In genomic region chrX:72705814-72706213, GRCh38 we compare ENCODE assay signal across 17 cellular contexts. TPM values are rescaled to one million over a fixed set of nuclear protein-coding genes. Genes with fewer than 3 reads are reported as not detected.
DNase-seq lines count a peak whose midpoint lies in the region; ATAC-seq and TF ChIP-seq lines count a peak whose summit lies in the region.
"Had no signal": no experiment of that assay in that cellular context is flagged by ENCODE, and none has a peak within 500 bp of the region (broad histone marks: within the 10 kb centered on the region; RNA-seq: fewer than 3 reads in every experiment).

No MANE protein-coding gene starts in this region.

- TF ChIP-seq POLR2A in adrenal gland (IDR thresholded peaks at IDR 0.05) (peak in 1 of 2 donors; percentile 18), erythroblast (IDR thresholded peaks at IDR 0.05; ENCODE audit: low read length) (no peak)

- intact Hi-C loops in adrenal gland (cut with DNase I) (no loop called here), sciatic nerve (cut with DNase I) (no loop called here), Calu3 (cut with micrococcal nuclease; ENCODE audit: unreplicated experiment) (no loop called here)

- H3K4me3 ChIP-seq in adrenal gland, result no peak overlapping the region

- H3K27me3 ChIP-seq in adrenal gland, result no peaks in the 10 kb centered on the region

- H3K27ac Mint-ChIP-seq in Calu3 (ENCODE audit: unreplicated experiment), result no peak overlapping the region
- no peak overlapping the region for H3K27ac Mint-ChIP-seq in effector memory CD8-positive, alpha-beta T cell
- H3K27ac Mint-ChIP-seq: CD4-positive, alpha-beta T cell; H9; IgD-negative memory B cell had no signal

- peak; percentile 59 for ATAC-seq in sciatic nerve
- no peak for ATAC-seq in effector memory CD8-positive, alpha-beta T cell (replicated peaks)
- ATAC-seq: HepG2 had no signal

- WGBS in adrenal gland, 4 donors, result 30 to 77% (median 49%) methylated on average over 1 of the region's 1 CpG

- no peaks in the 10 kb centered on the region for H3K4me1 ChIP-seq in adrenal gland (replicated peaks in 1 of 2)
- H3K4me1 ChIP-seq: Caco-2 had no signal

- no peak overlapping the region for H3K4me3 Mint-ChIP-seq in Calu3 (ENCODE audit: low read depth, unreplicated experiment)
- H3K4me3 Mint-ChIP-seq in effector memory CD8-positive, alpha-beta T cell, result no peak overlapping the region
- H3K4me3 Mint-ChIP-seq: CD4-positive, alpha-beta T cell; H9; IgD-negative memory B cell had no signal

- H3K36me3 Mint-ChIP-seq in Calu3 (ENCODE audit: insufficient read depth, unreplicated experiment), result no peaks in the 10 kb centered on the region
- no peaks in the 10 kb centered on the region for H3K36me3 Mint-ChIP-seq in effector memory CD8-positive, alpha-beta T cell (ENCODE audit: insufficient read depth)

- H3K36me3 ChIP-seq in adrenal gland (replicated peaks in 1 of 2), result no peaks in the 10 kb centered on the region

- TF ChIP-seq CTCF in adrenal gland (IDR thresholded peaks at IDR 0.05) (no peak), Calu3 (IDR thresholded peaks at IDR 0.05; ENCODE audit: unreplicated experiment) (no peak)

- H3K4me1 Mint-ChIP-seq in Calu3 (ENCODE audit: low read depth, unreplicated experiment), result no peaks in the 10 kb centered on the region
- H3K4me1 Mint-ChIP-seq in effector memory CD8-positive, alpha-beta T cell (ENCODE audit: low read depth in 2 of 2), result no peaks in the 10 kb centered on the region
- H3K4me1 Mint-ChIP-seq: IgD-negative memory B cell had no signal

- H3K9me3 ChIP-seq in adrenal gland (replicated peaks in 1 of 3), result no peaks in the 10 kb centered on the region
- H3K9me3 ChIP-seq: Caco-2 had no signal

- DNase-seq in adrenal gland, result peak in 1 of 7 donors; percentile 18
- peak; percentile 6 to 14 for DNase-seq in erythroblast (lab: John Stamatoyannopoulos, UW)
- DNase-seq in sciatic nerve (ENCODE audit: low spot score), result no peak
- DNase-seq in AML-193 (lab: John Stamatoyannopoulos, UW), result no peak
- DNase-seq in activated CD8-positive, alpha-beta memory T cell treated with anti-CD3 and anti-CD28 coated beads, Interleukin-2, amount 50 U/mL, for 48 hours, result no peak
- DNase-seq in Calu3, result no peak
- DNase-seq in effector memory CD8-positive, alpha-beta T cell, result no peak
- DNase-seq: ACHN; Caco-2; CD4-positive, alpha-beta T cell; DMS153; DMS79; GDM1; H9 had no signal

- CTCF ChIA-PET in Calu3 (lab: Charles Lee), result no interaction called here

- BruUV-seq in Calu3 (replicated peaks; lab: Mats Ljungman, UMichigan), result no TSS peak

- no peaks in the 10 kb centered on the region for H3K27me3 Mint-ChIP-seq in Calu3 (ENCODE audit: unreplicated experiment)
- no peaks in the 10 kb centered on the region for H3K27me3 Mint-ChIP-seq in effector memory CD8-positive, alpha-beta T cell
- H3K27me3 Mint-ChIP-seq: CD4-positive, alpha-beta T cell; IgD-negative memory B cell had no signal

- H3K27ac ChIP-seq in adrenal gland, result peak overlapping the region in 4 of 5 donors; percentile 23 to 41 (median 34)
- H3K27ac ChIP-seq: C4-2B had no signal

- no peaks in the 10 kb centered on the region for H3K9me3 Mint-ChIP-seq in Calu3 (ENCODE audit: low read depth, unreplicated experiment)
- H3K9me3 Mint-ChIP-seq in effector memory CD8-positive, alpha-beta T cell, result no peaks in the 10 kb centered on the region
- H3K9me3 Mint-ChIP-seq: CD4-positive, alpha-beta T cell; IgD-negative memory B cell had no signal

RNA-seq across cellular contexts. Expression of gene PHKA1, which starts 8.3 kb away (rescaled TPM):
- 10 to 100 TPM; 23.0 to 46.4 (median 40.9) TPM for total RNA-seq in adrenal gland
- polyA plus RNA-seq in adrenal gland, result 10 to 100 TPM; 11.8 to 22.6 (median 11.9) TPM
- 2.8 TPM for total RNA-seq in sciatic nerve
- total RNA-seq in Calu3 (2022), result 7.4 and 7.8 TPM in 2 replicates
- polyA plus RNA-seq: IgD-negative memory B cell had no signal

Comparison
In these comparisons a context has a peak if more than half of its experiments do, and no peak if none do; other contexts are left out.
1. DNase-seq: peak in erythroblast (2 of 2); none in sciatic nerve (single experiment), AML-193 (0 of 2), activated CD8-positive, alpha-beta memory T cell treated with anti-CD3 and anti-CD28 coated beads, Interleukin-2, amount 50 U/mL, for 48 hours (single experiment), Calu3 (single experiment) and effector memory CD8-positive, alpha-beta T cell (0 of 3).